ENCODE assay signal across 9 cellular contexts in the genomic region with DNA sequence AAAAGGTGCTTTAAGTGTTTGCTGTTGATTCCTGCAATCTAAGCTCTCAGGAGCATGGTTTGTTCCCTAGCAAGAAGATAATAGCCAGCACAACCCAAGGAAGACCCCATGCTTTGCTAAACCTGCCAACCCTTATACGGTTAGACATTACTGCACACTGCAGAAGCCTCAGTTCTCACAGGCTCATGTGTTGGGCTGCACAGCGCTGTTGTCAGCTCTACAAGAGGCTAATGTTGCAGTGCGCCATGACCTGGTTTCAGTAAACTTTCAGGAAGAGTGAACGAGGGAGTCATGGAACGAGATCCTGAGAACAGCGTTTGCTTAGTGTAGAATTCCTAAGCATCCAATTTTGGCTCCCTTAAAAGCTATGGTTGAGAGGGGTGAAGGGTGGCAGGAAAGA.
DNase-seq lines count a peak whose midpoint lies in the region; ATAC-seq and TF ChIP-seq lines count a peak whose summit lies in the region.
"Had no signal": no experiment of that assay in that cellular context is flagged by ENCODE, and none has a peak within 500 bp of the region (broad histone marks: within the 10 kb centered on the region; RNA-seq: fewer than 3 reads in every experiment).

No MANE protein-coding gene starts in this region.

- no peaks in the 10 kb centered on the region for H4K20me1 ChIP-seq in smooth muscle cell (ENCODE audit: low read depth)

- peak overlapping the region; percentile 98 for H3K9ac ChIP-seq in smooth muscle cell (ENCODE audit: low read depth)

- no peak overlapping the region for H2AFZ ChIP-seq in smooth muscle cell (ENCODE audit: low read depth)

- WGBS in smooth muscle cell (ENCODE audit: low lambda C conversion rate): 82% methylated on average over 6 of the region's 6 CpGs

- no peaks in the 10 kb centered on the region for H3K9me3 ChIP-seq in effector memory CD4-positive, alpha-beta T cell (ENCODE audit: control insufficient read depth, low read length)
- H3K9me3 ChIP-seq in smooth muscle cell (replicated peaks; ENCODE audit: low read depth): no peaks in the 10 kb centered on the region

- no peaks in the 10 kb centered on the region for H3K36me3 ChIP-seq in effector memory CD4-positive, alpha-beta T cell (ENCODE audit: control insufficient read depth, insufficient read depth, low read length)
- H3K36me3 ChIP-seq in smooth muscle cell (ENCODE audit: low read depth): no peaks in the 10 kb centered on the region

- H3K27ac ChIP-seq in effector memory CD4-positive, alpha-beta T cell (ENCODE audit: insufficient read depth, low read length, poor library complexity, severe bottlenecking): peak overlapping the region; percentile 83
- H3K27ac ChIP-seq in smooth muscle cell (ENCODE audit: low read depth): peak overlapping the region; percentile 100

- H3K4me1 ChIP-seq in effector memory CD4-positive, alpha-beta T cell (ENCODE audit: control insufficient read depth, insufficient read depth, low read length, poor library complexity, severe bottlenecking): peaks cover 11% of the 10 kb centered on the region
- peaks cover 31% of the 10 kb centered on the region for H3K4me1 ChIP-seq in smooth muscle cell (ENCODE audit: low read depth)

- peak overlapping the region; percentile 84 for H3K4me2 ChIP-seq in smooth muscle cell

- peak; percentile 1 for ATAC-seq in GM21381 (IDR thresholded peaks at IDR 0.05; ENCODE audit: unreplicated experiment)

- DNase-seq in M059J (ENCODE audit: low read depth): peak; percentile 63
- DNase-seq in effector memory CD4-positive, alpha-beta T cell: no peak
- DNase-seq in smooth muscle cell (lab: John Stamatoyannopoulos, UW; ENCODE audit: unreplicated experiment): no peak
- no peak for DNase-seq in OCI-M2 (lab: John Stamatoyannopoulos, UW; ENCODE audit: unreplicated experiment)
- no peak for DNase-seq in NCI-H1694 (lab: John Stamatoyannopoulos, UW)
- no peak for DNase-seq in RKO (ENCODE audit: low spot score)
- DNase-seq in H4 (ENCODE audit: low spot score): no peak
- DNase-seq: NCI-H1105 had no signal

- H3K27me3 ChIP-seq in effector memory CD4-positive, alpha-beta T cell (replicated peaks; ENCODE audit: control insufficient read depth, insufficient read depth, low read length, poor library complexity, severe bottlenecking): no peaks in the 10 kb centered on the region
- H3K27me3 ChIP-seq in smooth muscle cell (ENCODE audit: low read depth): no peaks in the 10 kb centered on the region

- H3K79me2 ChIP-seq in smooth muscle cell (ENCODE audit: low read depth): no peaks in the 10 kb centered on the region

- peaks cover 46% of the 10 kb centered on the region for H3F3A ChIP-seq in smooth muscle cell (ENCODE audit: low read depth)

- no peak for TF ChIP-seq CTCF in smooth muscle cell (IDR thresholded peaks at IDR 0.05; ENCODE audit: borderline replicate concordance, insufficient read depth, poor library complexity, severe bottlenecking)

- peak overlapping the region; percentile 33 for H3K4me3 ChIP-seq in effector memory CD4-positive, alpha-beta T cell (ENCODE audit: insufficient read depth, low read depth, low read length, poor library complexity, severe bottlenecking)
- H3K4me3 ChIP-seq in smooth muscle cell: no peak overlapping the region
